2 cellular contexts compared by ENCODE assay signal in the genomic region with DNA sequence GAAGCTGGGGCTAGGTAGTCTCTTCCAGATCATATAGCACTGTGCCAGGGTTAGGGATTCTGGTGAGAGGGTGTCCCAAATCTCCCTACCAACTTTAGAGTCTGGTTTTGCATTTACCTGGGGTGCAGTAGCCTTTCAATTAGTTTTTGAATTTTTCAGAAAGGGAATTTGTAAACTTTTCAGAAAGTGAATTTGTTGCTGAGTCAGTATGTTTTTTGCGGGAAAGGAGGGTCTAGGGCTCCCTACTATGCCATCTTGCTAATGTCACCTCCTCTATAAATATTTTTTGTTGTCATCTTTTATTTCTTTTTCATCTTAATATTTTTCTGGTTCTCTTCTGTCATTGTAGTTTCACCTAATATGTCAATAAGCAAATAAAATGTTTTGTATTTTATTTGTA.
TF ChIP-seq lines count a peak whose summit lies in the region.

No MANE protein-coding gene starts in this region.

TF ChIP-seq in HepG2, 621 proteins besides CTCF, POLR2A, EP300 and RAD21:
- TF ChIP-seq SRY (CRISPR knock-in tag; IDR thresholded peaks at IDR 0.05), result no peak
- TF ChIP-seq TCF12 (IDR thresholded peaks at IDR 0.05), result no peak
- no peak for TF ChIP-seq TCF12 (CRISPR knock-in tag; IDR thresholded peaks at IDR 0.05)
- TF ChIP-seq RXRB (CRISPR knock-in tag; IDR thresholded peaks at IDR 0.05; ENCODE audit: borderline replicate concordance), result no peak
- no peak for TF ChIP-seq BHLHE40 (IDR thresholded peaks at IDR 0.05; ENCODE audit: low read length)
- no peak for TF ChIP-seq ZNF768 (CRISPR knock-in tag; IDR thresholded peaks at IDR 0.05)
- peak; percentile 69 for TF ChIP-seq MAFF (IDR thresholded peaks at IDR 0.05; ENCODE audit: low read depth, low read length)
- TF ChIP-seq SMAD9 (CRISPR knock-in tag; IDR thresholded peaks at IDR 0.05), result no peak
- TF ChIP-seq RAD51 (IDR thresholded peaks at IDR 0.05; ENCODE audit: borderline replicate concordance), result no peak
- TF ChIP-seq, protein P1, sequence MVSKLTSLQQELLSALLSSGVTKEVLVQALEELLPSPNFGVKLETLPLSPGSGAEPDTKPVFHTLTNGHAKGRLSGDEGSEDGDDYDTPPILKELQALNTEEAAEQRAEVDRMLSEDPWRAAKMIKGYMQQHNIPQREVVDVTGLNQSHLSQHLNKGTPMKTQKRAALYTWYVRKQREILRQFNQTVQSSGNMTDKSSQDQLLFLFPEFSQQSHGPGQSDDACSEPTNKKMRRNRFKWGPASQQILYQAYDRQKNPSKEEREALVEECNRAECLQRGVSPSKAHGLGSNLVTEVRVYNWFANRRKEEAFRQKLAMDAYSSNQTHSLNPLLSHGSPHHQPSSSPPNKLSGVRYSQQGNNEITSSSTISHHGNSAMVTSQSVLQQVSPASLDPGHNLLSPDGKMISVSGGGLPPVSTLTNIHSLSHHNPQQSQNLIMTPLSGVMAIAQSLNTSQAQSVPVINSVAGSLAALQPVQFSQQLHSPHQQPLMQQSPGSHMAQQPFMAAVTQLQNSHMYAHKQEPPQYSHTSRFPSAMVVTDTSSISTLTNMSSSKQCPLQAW (CRISPR knock-in tag; IDR thresholded peaks at IDR 0.05), result no peak
- no peak for TF ChIP-seq ZKSCAN1 (IDR thresholded peaks at IDR 0.05; ENCODE audit: low read length)
- no peak for TF ChIP-seq TARDBP (CRISPR knock-in tag; IDR thresholded peaks at IDR 0.05)
- no peak for TF ChIP-seq ARHGAP35 (CRISPR knock-in tag; IDR thresholded peaks at IDR 0.05; ENCODE audit: borderline replicate concordance)
- no peak for TF ChIP-seq RFXANK (CRISPR knock-in tag; IDR thresholded peaks at IDR 0.05)
- peak; percentile 51 to 83 for TF ChIP-seq MAFK (conservative IDR thresholded peaks at IDR 0.05 in 1 of 2, IDR thresholded peaks at IDR 0.05 in 1 of 2; ENCODE audit: low read length in 2 of 2)

TF ChIP-seq in IMR-90, 13 proteins besides CTCF, POLR2A, EP300 and RAD21:
- TF ChIP-seq MAFK (IDR thresholded peaks at IDR 0.05; ENCODE audit: low read depth, low read length) (peak; percentile 23; the same call in 1 of the 2 replicates), RFX5 (IDR thresholded peaks at IDR 0.05; ENCODE audit: low read depth, low read length) (no peak), RCOR1 (IDR thresholded peaks at IDR 0.05; ENCODE audit: insufficient replicate concordance, low read length) (no peak), BHLHE40 (IDR thresholded peaks at IDR 0.05; ENCODE audit: low read depth, low read length) (no peak)
